22 cellular contexts compared by ENCODE assay signal in genomic region chr5:5466227-5466626, GRCh38. TPM values are rescaled to one million over a fixed set of nuclear protein-coding genes. Genes with fewer than 3 reads are reported as not detected.
DNase-seq lines count a peak whose midpoint lies in the region; ATAC-seq and TF ChIP-seq lines count a peak whose summit lies in the region.
"Had no signal": no experiment of that assay in that cellular context is flagged by ENCODE, and none has a peak within 500 bp of the region (broad histone marks: within the 10 kb centered on the region; RNA-seq: fewer than 3 reads in every experiment).

No MANE protein-coding gene starts in this region.

- no peaks in the 10 kb centered on the region for H3K27me3 ChIP-seq in PC-3 (ENCODE audit: low read length)
- no peaks in the 10 kb centered on the region for H3K27me3 ChIP-seq in endodermal cell (ENCODE audit: control insufficient read depth, insufficient read depth, low read length, poor library complexity, severe bottlenecking)
- no peaks in the 10 kb centered on the region for H3K27me3 ChIP-seq in neural progenitor cell
- H3K27me3 ChIP-seq in breast epithelium: no peaks in the 10 kb centered on the region

- WGBS in endodermal cell (ENCODE audit: insufficient coverage in 1 of 2, insufficient read length in 1 of 2), 2 experiments: 85 to 100% methylated on average over 3 to 5 of the region's 5 CpGs

- no peaks in the 10 kb centered on the region for H3K9me3 ChIP-seq in PC-3 (ENCODE audit: low read length)
- H3K9me3 ChIP-seq in endodermal cell (ENCODE audit: control insufficient read depth, low read length): no peaks in the 10 kb centered on the region
- H3K9me3 ChIP-seq in neural progenitor cell (ENCODE audit: low read depth): no peaks in the 10 kb centered on the region
- no peaks in the 10 kb centered on the region for H3K9me3 ChIP-seq in breast epithelium
- H3K9me3 ChIP-seq: SK-N-SH had no signal

- H3K36me3 Mint-ChIP-seq in endodermal cell (ENCODE audit: low read depth) (peaks cover 51% of the 10 kb centered on the region), neural progenitor cell (peaks cover 20% of the 10 kb centered on the region)

- H3K27me3 Mint-ChIP-seq in endodermal cell (ENCODE audit: insufficient read depth): no peaks in the 10 kb centered on the region
- no peaks in the 10 kb centered on the region for H3K27me3 Mint-ChIP-seq in neural progenitor cell (ENCODE audit: insufficient read depth, low read depth)
- H3K27me3 Mint-ChIP-seq: B cell; CD4-positive, CD25-positive, alpha-beta regulatory T cell; IgD-negative memory B cell had no signal

- H3K4me3 ChIP-seq in PC-3 (ENCODE audit: low read length) (no peak overlapping the region), endodermal cell (ENCODE audit: low read length) (no peak overlapping the region), neural progenitor cell (no peak overlapping the region), breast epithelium (no peak overlapping the region)
- H3K4me3 ChIP-seq: PC-9 had no signal

- POLR2A ChIA-PET in PC-3 (lab: Charles Lee; ENCODE audit: unreplicated experiment): no interaction called here

- DNase-seq in PC-3 (no peak), endodermal cell (no peak), neural progenitor cell (ENCODE audit: low spot score) (no peak), SW480 (ENCODE audit: low spot score) (no peak), breast epithelium (ENCODE audit: low spot score in 2 of 2) (no peak), NCI-H2107 treated with DMSO at 0.1 percent for 48 hours (lab: John Stamatoyannopoulos, UW; ENCODE audit: unreplicated experiment) (no peak)
- DNase-seq: CD4-positive, CD25-positive, alpha-beta regulatory T cell; EL; GF-D8; NCI-H1694; NCI-H2081; NCI-H446; NCI-H526; PC-9; SHP77 treated with DMSO at 0.1 percent for 48 hours; SK-N-SH had no signal

- H4K20me1 ChIP-seq in PC-3 (ENCODE audit: low read length) (no peaks in the 10 kb centered on the region), neural progenitor cell (ENCODE audit: low read depth) (no peaks in the 10 kb centered on the region)

- no peak overlapping the region for H3K9ac ChIP-seq in PC-3 (ENCODE audit: low read length)
- H3K9ac ChIP-seq in endodermal cell (ENCODE audit: extremely low read depth, low read length, poor library complexity, severe bottlenecking): no peak overlapping the region
- H3K9ac ChIP-seq in neural progenitor cell: no peak overlapping the region
- H3K9ac ChIP-seq: SK-N-SH had no signal

- ATAC-seq in PC-3: no peak
- no peak for ATAC-seq in HG02870 (IDR thresholded peaks at IDR 0.05; ENCODE audit: unreplicated experiment)
- ATAC-seq: HCT116 had no signal

- H3K36me3 ChIP-seq in PC-3 (ENCODE audit: low read depth, low read length) (peaks cover 55% of the 10 kb centered on the region), endodermal cell (ENCODE audit: control insufficient read depth, insufficient read depth, low read length) (peaks cover 74% of the 10 kb centered on the region), neural progenitor cell (peaks cover 9% of the 10 kb centered on the region), breast epithelium (peaks cover 11% of the 10 kb centered on the region)

- H3K4me2 ChIP-seq in PC-3 (ENCODE audit: low read length) (no peak overlapping the region), neural progenitor cell (no peak overlapping the region)
- H3K4me2 ChIP-seq: PC-9, SK-N-SH had no signal

- H3K27ac ChIP-seq in C4-2B (no peak overlapping the region), PC-3 (ENCODE audit: low read length) (no peak overlapping the region), endodermal cell (ENCODE audit: low read depth, low read length) (no peak overlapping the region), neural progenitor cell (no peak overlapping the region), breast epithelium (no peak overlapping the region)
- H3K27ac ChIP-seq: PC-9, RWPE1 had no signal

- no TSS peak for BruUV-seq in PC-3 (replicated peaks; lab: Mats Ljungman, UMichigan)

- H2AFZ ChIP-seq in PC-3 (ENCODE audit: low read length): no peak overlapping the region
- H2AFZ ChIP-seq in neural progenitor cell (replicated peaks): no peak overlapping the region
- H2AFZ ChIP-seq: PC-9 had no signal

- intact Hi-C loops in PC-3 (cut with micrococcal nuclease): no loop called here
- intact Hi-C loops in breast epithelium (cut with DNase I; ENCODE audit: low total_unique reads): no loop called here

- no peak overlapping the region for H3K27ac Mint-ChIP-seq in endodermal cell
- no peak overlapping the region for H3K27ac Mint-ChIP-seq in neural progenitor cell
- H3K27ac Mint-ChIP-seq: B cell, IgD-negative memory B cell had no signal

- no peaks in the 10 kb centered on the region for H3K79me2 ChIP-seq in PC-3 (ENCODE audit: low read length)
- no peaks in the 10 kb centered on the region for H3K79me2 ChIP-seq in neural progenitor cell (ENCODE audit: low read depth)

- H3K4me1 Mint-ChIP-seq in endodermal cell: no peaks in the 10 kb centered on the region
- H3K4me1 Mint-ChIP-seq in neural progenitor cell: no peaks in the 10 kb centered on the region
- H3K4me1 Mint-ChIP-seq: B cell had no signal

- H3F3A ChIP-seq in PC-3 (ENCODE audit: low read length, unreplicated experiment) (no peaks in the 10 kb centered on the region), neural progenitor cell (ENCODE audit: low read depth) (no peaks in the 10 kb centered on the region)

- H3K9me2 ChIP-seq in PC-3 (replicated peaks; ENCODE audit: low read length): no peaks in the 10 kb centered on the region
- H3K9me2 ChIP-seq: SK-N-SH had no signal

- no peaks in the 10 kb centered on the region for H3K9me3 Mint-ChIP-seq in endodermal cell
- H3K9me3 Mint-ChIP-seq in neural progenitor cell: no peaks in the 10 kb centered on the region
- H3K9me3 Mint-ChIP-seq: CD4-positive, CD25-positive, alpha-beta regulatory T cell; IgD-negative memory B cell had no signal

- no peak for TF ChIP-seq POLR2A in breast epithelium (IDR thresholded peaks at IDR 0.05)

- H3K4me3 Mint-ChIP-seq in endodermal cell (no peak overlapping the region), neural progenitor cell (no peak overlapping the region)
- H3K4me3 Mint-ChIP-seq: B cell; CD4-positive, CD25-positive, alpha-beta regulatory T cell; IgD-negative memory B cell had no signal

- H3K4me1 ChIP-seq in PC-3 (ENCODE audit: insufficient read depth, low read length) (no peaks in the 10 kb centered on the region), endodermal cell (ENCODE audit: control insufficient read depth, insufficient read depth, low read length) (no peaks in the 10 kb centered on the region), neural progenitor cell (no peaks in the 10 kb centered on the region), breast epithelium (no peaks in the 10 kb centered on the region)

- peak; percentile 18 for TF ChIP-seq CTCF in C4-2B (conservative IDR thresholded peaks at IDR 0.05)
- peak; percentile 24; the same call in 1 of the 2 replicates for TF ChIP-seq CTCF in PC-3 (conservative IDR thresholded peaks at IDR 0.05; ENCODE audit: low read depth, low read length)
- peak; percentile 64 for TF ChIP-seq CTCF in endodermal cell (conservative IDR thresholded peaks at IDR 0.05)
- TF ChIP-seq CTCF in neural progenitor cell (IDR thresholded peaks at IDR 0.05): peak; percentile 19
- no peak for TF ChIP-seq CTCF in breast epithelium (IDR thresholded peaks at IDR 0.05)

- CTCF ChIA-PET in PC-3 (lab: Charles Lee): no interaction called here

RNA-seq across cellular contexts. Expression of gene ICE1, which starts 43.8 kb away (rescaled TPM):
- total RNA-seq in PC-3 (2014; rRNA removed) (21.9 and 23.8 TPM in 2 replicates), endodermal cell (10 to 100 TPM; 36.9 to 40.5 TPM), neural progenitor cell (ENCODE audit: low replicate concordance) (38.9 and 47.6 TPM in 2 replicates), breast epithelium (10 to 100 TPM; 33.1 to 47.7 (median 34.1) TPM)
- 28.7 TPM for polyA plus RNA-seq in endodermal cell (2013, experiment 1 of 2)
- polyA plus RNA-seq in endodermal cell (2013, experiment 2 of 2): 30.3 TPM

Comparison
In these comparisons a context has a peak if more than half of its experiments do, and no peak if none do; other contexts are left out.
1. CTCF ChIP-seq: peak in C4-2B (single experiment), PC-3 (single experiment), endodermal cell (single experiment) and neural progenitor cell (single experiment); none in breast epithelium (0 of 3).